Comparison of ENCODE assay signal across 21 cellular contexts in the genomic region with DNA sequence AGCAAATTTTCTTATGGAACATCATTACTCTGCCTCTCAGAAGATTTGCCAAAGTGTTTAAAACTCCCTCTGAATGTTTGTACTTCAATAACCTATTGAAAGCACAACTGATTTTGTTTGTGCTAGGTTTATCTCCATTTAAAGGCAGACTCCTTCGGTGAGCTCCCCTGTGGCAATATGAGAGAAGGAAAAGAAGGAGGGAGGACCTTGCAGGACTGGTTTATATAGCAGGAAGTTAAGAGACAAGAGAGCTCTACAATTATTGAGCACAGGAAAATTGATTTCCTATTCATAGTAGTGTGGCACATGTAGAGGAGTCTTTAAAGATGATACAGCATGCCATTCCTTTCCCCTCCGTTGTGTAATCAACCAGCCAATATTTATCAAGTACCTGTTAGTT.
DNase-seq lines count a peak whose midpoint lies in the region; ATAC-seq and TF ChIP-seq lines count a peak whose summit lies in the region.
"Had no signal": no experiment of that assay in that cellular context is flagged by ENCODE, and none has a peak within 500 bp of the region (broad histone marks: within the 10 kb centered on the region; RNA-seq: fewer than 3 reads in every experiment).

No MANE protein-coding gene starts in this region.

- DNase-seq in DMS53 (lab: John Stamatoyannopoulos, UW): peak; percentile 15
- no peak for DNase-seq in DMS53 treated with DMSO at 0.1 percent for 48 hours (lab: John Stamatoyannopoulos, UW; ENCODE audit: unreplicated experiment)
- no peak for DNase-seq in GM23338 (ENCODE audit: low spot score)
- no peak for DNase-seq in coronary artery (ENCODE audit: low spot score)
- DNase-seq in neural progenitor cell (ENCODE audit: low spot score): no peak
- DNase-seq in CD14-positive monocyte (ENCODE audit: low spot score): no peak
- DNase-seq: AML-193, GDM1, GOT3, NCI-H1105, NCI-H2081 treated with DMSO at 0.1 percent for 48 hours, NCI-H2227 treated with DMSO at 0.1 percent for 48 hours, NCI-H524 treated with DMSO at 0.1 percent for 48 hours, PC-3, RPMI8226, SIG-M5 had no signal

- H4K20me1 ChIP-seq in GM23338 (replicated peaks; ENCODE audit: insufficient read depth): no peaks in the 10 kb centered on the region
- H4K20me1 ChIP-seq in neural progenitor cell (ENCODE audit: low read depth): no peaks in the 10 kb centered on the region

- H3K4me1 Mint-ChIP-seq in GM23338 (peaks cover 38% of the 10 kb centered on the region), neural progenitor cell (peaks cover 1% of the 10 kb centered on the region), CD14-positive monocyte (peaks cover 14% of the 10 kb centered on the region)

- no peak overlapping the region for H3K9ac ChIP-seq in neural progenitor cell

- H3K4me3 Mint-ChIP-seq in GM23338 (no peak overlapping the region), neural progenitor cell (no peak overlapping the region), CD14-positive monocyte (no peak overlapping the region)

- no peaks in the 10 kb centered on the region for H3K9me3 Mint-ChIP-seq in GM23338
- no peaks in the 10 kb centered on the region for H3K9me3 Mint-ChIP-seq in neural progenitor cell
- H3K9me3 Mint-ChIP-seq in CD14-positive monocyte: peaks cover 0 to 3% (median 0%) of the 10 kb centered on the region in 7 donors

- ATAC-seq in GM23338: peak; percentile 51; the same call in 1 of the 3 replicates
- no peak for ATAC-seq in GM18870 (IDR thresholded peaks at IDR 0.05; ENCODE audit: unreplicated experiment)
- no peak for ATAC-seq in GM21360 (IDR thresholded peaks at IDR 0.05; ENCODE audit: unreplicated experiment)
- ATAC-seq: K562, PC-3 had no signal

- H3K27me3 ChIP-seq in GM23338 (ENCODE audit: insufficient read depth): no peaks in the 10 kb centered on the region
- H3K27me3 ChIP-seq in neural progenitor cell: no peaks in the 10 kb centered on the region

- H2AFZ ChIP-seq in GM23338 (no peak overlapping the region), neural progenitor cell (replicated peaks) (peak overlapping the region; percentile 91)

- H3K27ac Mint-ChIP-seq in GM23338: peak overlapping the region; percentile 41; the same call in 1 of the 2 replicates
- H3K27ac Mint-ChIP-seq in neural progenitor cell: no peak overlapping the region
- no peak overlapping the region for H3K27ac Mint-ChIP-seq in CD14-positive monocyte

- no peak for TF ChIP-seq CTCF in GM23338 (conservative IDR thresholded peaks at IDR 0.05; ENCODE audit: low read depth in 2 of 2)
- no peak for TF ChIP-seq CTCF in coronary artery (IDR thresholded peaks at IDR 0.05)
- no peak for TF ChIP-seq CTCF in neural progenitor cell (IDR thresholded peaks at IDR 0.05)
- TF ChIP-seq CTCF in CD14-positive monocyte (IDR thresholded peaks at IDR 0.05): no peak

- H3K9me3 ChIP-seq in neural progenitor cell (ENCODE audit: low read depth): no peaks in the 10 kb centered on the region

- intact Hi-C loops in CD14-positive monocyte (cut with micrococcal nuclease): no loop called here

- H3K36me3 Mint-ChIP-seq in GM23338 (ENCODE audit: low read depth) (no peaks in the 10 kb centered on the region), neural progenitor cell (no peaks in the 10 kb centered on the region), CD14-positive monocyte (no peaks in the 10 kb centered on the region)

- no peak overlapping the region for H3K4me3 ChIP-seq in GM23338
- no peak overlapping the region for H3K4me3 ChIP-seq in coronary artery
- H3K4me3 ChIP-seq in neural progenitor cell: no peak overlapping the region
- H3K4me3 ChIP-seq: K562 had no signal

- H3K9me2 ChIP-seq in GM23338 (ENCODE audit: insufficient read depth): no peaks in the 10 kb centered on the region

- no peaks in the 10 kb centered on the region for H3K27me3 Mint-ChIP-seq in GM23338 (ENCODE audit: insufficient read depth, low read depth, poor library complexity)
- H3K27me3 Mint-ChIP-seq in neural progenitor cell (ENCODE audit: insufficient read depth, low read depth): peaks cover 4% of the 10 kb centered on the region
- no peaks in the 10 kb centered on the region for H3K27me3 Mint-ChIP-seq in CD14-positive monocyte (ENCODE audit: low read depth in 3 of 3)

- no peak overlapping the region for H3K27ac ChIP-seq in GM23338 (ENCODE audit: low read depth)
- H3K27ac ChIP-seq in coronary artery: peak overlapping the region; percentile 61 to 71
- H3K27ac ChIP-seq in neural progenitor cell: no peak overlapping the region
- H3K27ac ChIP-seq: 22Rv1, C4-2B had no signal

- H3K36me3 ChIP-seq in GM23338 (ENCODE audit: insufficient read depth): no peaks in the 10 kb centered on the region
- H3K36me3 ChIP-seq in neural progenitor cell: no peaks in the 10 kb centered on the region

- H3F3A ChIP-seq in GM23338 (replicated peaks; ENCODE audit: low read depth): no peaks in the 10 kb centered on the region
- H3F3A ChIP-seq in neural progenitor cell (ENCODE audit: low read depth): no peaks in the 10 kb centered on the region

- H3K79me2 ChIP-seq in GM23338 (replicated peaks; ENCODE audit: insufficient read depth) (no peaks in the 10 kb centered on the region), neural progenitor cell (ENCODE audit: low read depth) (no peaks in the 10 kb centered on the region)

- H3K4me1 ChIP-seq in GM23338 (ENCODE audit: insufficient read depth): peaks cover 42% of the 10 kb centered on the region
- H3K4me1 ChIP-seq in neural progenitor cell: peaks cover 20% of the 10 kb centered on the region

- H3K4me2 ChIP-seq in GM23338: peak overlapping the region; percentile 30; the same call in 1 of the 2 replicates
- peak overlapping the region; percentile 10 for H3K4me2 ChIP-seq in neural progenitor cell

TF ChIP-seq in GM23338, 12 proteins besides CTCF, POLR2A, EP300 and RAD21:
- no peak for TF ChIP-seq POLR2AphosphoS5 (IDR thresholded peaks at IDR 0.05; ENCODE audit: low read depth)

Comparison
In these comparisons a context has a peak if more than half of its experiments do, and no peak if none do; other contexts are left out.
1. H3K27ac ChIP-seq: peak in coronary artery (2 of 2); none in GM23338 (single experiment) and neural progenitor cell (single experiment).